Comparison of ENCODE assay signal across 2 cellular contexts in genomic region chr12:46839232-46839631, GRCh38.
TF ChIP-seq lines count a peak whose summit lies in the region.

No MANE protein-coding gene starts in this region.

TF ChIP-seq in IMR-90, 13 proteins besides CTCF, POLR2A, EP300 and RAD21:
- TF ChIP-seq ELK1 (IDR thresholded peaks at IDR 0.05; ENCODE audit: borderline replicate concordance, low read depth, low read length) (no peak), SMC3 (IDR thresholded peaks at IDR 0.05; ENCODE audit: low read depth, low read length) (no peak), MAFK (IDR thresholded peaks at IDR 0.05; ENCODE audit: low read depth, low read length) (peak; percentile 62)

TF ChIP-seq in SK-N-SH treated with all-trans-retinoic acid at 6 μM for 48 hours, 23 proteins besides CTCF, POLR2A, EP300 and RAD21:
- TF ChIP-seq CSRNP3 (CRISPR knock-in tag; IDR thresholded peaks at IDR 0.05) (no peak), PPARA (CRISPR knock-in tag; IDR thresholded peaks at IDR 0.05; ENCODE audit: borderline replicate concordance) (no peak), CSDC2 (CRISPR knock-in tag; IDR thresholded peaks at IDR 0.05) (no peak), OSR1 (CRISPR knock-in tag; IDR thresholded peaks at IDR 0.05) (no peak), POU6F1 (CRISPR knock-in tag; IDR thresholded peaks at IDR 0.05; ENCODE audit: borderline replicate concordance, low read depth) (no peak), ARNTL (CRISPR knock-in tag; IDR thresholded peaks at IDR 0.05; ENCODE audit: borderline replicate concordance, low read depth) (no peak), ZNF70 (CRISPR knock-in tag; IDR thresholded peaks at IDR 0.05) (no peak), ISL1 (CRISPR knock-in tag; IDR thresholded peaks at IDR 0.05) (no peak), GLIS3 (CRISPR knock-in tag; IDR thresholded peaks at IDR 0.05) (no peak), TSHZ2 (CRISPR knock-in tag; IDR thresholded peaks at IDR 0.05) (no peak), SNAI2 (CRISPR knock-in tag; IDR thresholded peaks at IDR 0.05) (no peak), RARB (CRISPR knock-in tag; IDR thresholded peaks at IDR 0.05) (no peak), ZFP3 (CRISPR knock-in tag; IDR thresholded peaks at IDR 0.05) (no peak), ZC3H10 (CRISPR knock-in tag; IDR thresholded peaks at IDR 0.05) (no peak), CREB5 (CRISPR knock-in tag; IDR thresholded peaks at IDR 0.05; ENCODE audit: low read depth) (no peak)
TF ChIP-seq in SK-N-SH treated with all-trans-retinoic acid at 6 μM for 48 hours: peak in this region for 0.
